1 cellular context compared by ENCODE assay signal in the genomic region with DNA sequence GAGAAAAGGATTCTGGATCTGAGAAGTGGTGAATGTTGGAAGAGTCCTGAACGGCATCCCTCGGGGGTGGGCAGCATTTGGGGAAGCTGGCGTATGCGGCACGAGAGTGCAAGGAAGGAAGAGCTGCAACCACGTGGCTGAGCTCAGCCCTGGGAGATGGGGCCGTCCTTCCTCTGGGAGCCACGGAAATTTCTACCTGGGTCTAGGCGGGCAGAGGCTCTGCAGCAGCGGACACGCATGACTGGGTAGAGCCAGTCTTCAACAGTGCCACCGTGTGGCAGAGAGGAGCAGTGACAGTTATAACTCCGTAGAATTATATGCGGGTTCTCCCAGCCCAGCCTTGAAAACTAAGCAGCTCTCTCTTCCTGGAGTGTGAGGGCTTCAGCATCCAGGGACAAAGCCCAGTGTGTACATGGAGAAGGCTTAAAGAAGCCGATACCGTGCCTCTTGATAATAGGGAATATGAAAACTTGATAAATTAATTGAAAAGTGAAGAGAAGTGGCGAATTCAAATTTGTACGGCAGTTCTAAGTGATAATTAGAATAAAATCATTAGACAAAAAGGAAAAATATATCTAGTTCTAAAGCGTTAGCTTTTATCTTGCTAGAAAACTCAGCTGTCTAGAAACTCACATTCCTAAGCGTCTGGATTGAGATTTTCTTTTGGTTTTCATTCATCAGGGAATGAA.
TF ChIP-seq lines count a peak whose summit lies in the region.

No MANE protein-coding gene starts in this region.

TF ChIP-seq in HepG2, 621 proteins besides CTCF, POLR2A, EP300 and RAD21 (continued from another document and continues in another):
- TF ChIP-seq ZBTB4 (CRISPR knock-in tag; IDR thresholded peaks at IDR 0.05; ENCODE audit: borderline replicate concordance) (no peak), ZNF780A (CRISPR knock-in tag; IDR thresholded peaks at IDR 0.05) (no peak), ZSCAN29 (CRISPR knock-in tag; conservative IDR thresholded peaks at IDR 0.05) (peak; percentile 67; the same call in 1 of the 2 replicates), ATF7 (IDR thresholded peaks at IDR 0.05) (no peak), ATF7 (CRISPR knock-in tag; IDR thresholded peaks at IDR 0.05) (no peak), ZNF350 (CRISPR knock-in tag; IDR thresholded peaks at IDR 0.05; ENCODE audit: borderline replicate concordance, low read depth) (peak; percentile 75), TSC22D2 (CRISPR knock-in tag; IDR thresholded peaks at IDR 0.05; ENCODE audit: borderline replicate concordance) (peak; percentile 94), ZMYM2 (CRISPR knock-in tag; IDR thresholded peaks at IDR 0.05) (no peak), ZUFSP (CRISPR knock-in tag; IDR thresholded peaks at IDR 0.05; ENCODE audit: borderline replicate concordance) (no peak), ARID3A (IDR thresholded peaks at IDR 0.05; ENCODE audit: low read depth, low read length) (peak; percentile 27; the same call in 1 of the 2 replicates), NKX3-1 (CRISPR knock-in tag; IDR thresholded peaks at IDR 0.05) (no peak), SATB2 (CRISPR knock-in tag; IDR thresholded peaks at IDR 0.05) (no peak), ARID2 (CRISPR knock-in tag; IDR thresholded peaks at IDR 0.05; ENCODE audit: borderline replicate concordance) (no peak), GMEB1 (CRISPR knock-in tag; IDR thresholded peaks at IDR 0.05; ENCODE audit: borderline replicate concordance) (no peak), ZNF816 (CRISPR knock-in tag; IDR thresholded peaks at IDR 0.05; ENCODE audit: borderline replicate concordance) (no peak), PCBP1 (IDR thresholded peaks at IDR 0.05; ENCODE audit: borderline replicate concordance, low read depth, low read length) (no peak), ZNF446 (CRISPR knock-in tag; IDR thresholded peaks at IDR 0.05) (no peak), SIN3B (IDR thresholded peaks at IDR 0.05; ENCODE audit: low read length) (no peak), MTA1 (CRISPR knock-in tag; IDR thresholded peaks at IDR 0.05; ENCODE audit: borderline replicate concordance) (peak; percentile 70; the same call in 1 of the 2 replicates), KAT2B (IDR thresholded peaks at IDR 0.05; ENCODE audit: borderline replicate concordance, low read depth, low read length) (no peak; the same call in 1 of the 2 replicates), NRL (CRISPR knock-in tag; IDR thresholded peaks at IDR 0.05; ENCODE audit: borderline replicate concordance) (peak; percentile 85), ZNF10 (CRISPR knock-in tag; IDR thresholded peaks at IDR 0.05; ENCODE audit: borderline replicate concordance, low read depth) (no peak), TMF1 (CRISPR knock-in tag; IDR thresholded peaks at IDR 0.05; ENCODE audit: low read depth) (no peak), NFATC3 (CRISPR knock-in tag; IDR thresholded peaks at IDR 0.05) (no peak), ZHX1 (CRISPR knock-in tag; IDR thresholded peaks at IDR 0.05; ENCODE audit: low read depth) (no peak), SPEN (CRISPR knock-in tag; IDR thresholded peaks at IDR 0.05; ENCODE audit: low read depth) (no peak), FLYWCH1 (CRISPR knock-in tag; IDR thresholded peaks at IDR 0.05) (no peak), ZNF605 (CRISPR knock-in tag; IDR thresholded peaks at IDR 0.05) (peak; percentile 62; the same call in 1 of the 2 replicates), ZNF547 (CRISPR knock-in tag; IDR thresholded peaks at IDR 0.05) (0 out of 2 replicates have a peak, but pooled peaks have one; percentile 25), NPAS2 (CRISPR knock-in tag; IDR thresholded peaks at IDR 0.05; ENCODE audit: borderline replicate concordance) (no peak), BHLHE40 (IDR thresholded peaks at IDR 0.05; ENCODE audit: low read length) (0 out of 2 replicates have a peak, but pooled peaks have one; percentile 34), IKZF1 (IDR thresholded peaks at IDR 0.05) (no peak), ZNF235 (CRISPR knock-in tag; IDR thresholded peaks at IDR 0.05; ENCODE audit: borderline replicate concordance) (no peak; the same call in 1 of the 2 replicates)
- TF ChIP-seq, protein P1, sequence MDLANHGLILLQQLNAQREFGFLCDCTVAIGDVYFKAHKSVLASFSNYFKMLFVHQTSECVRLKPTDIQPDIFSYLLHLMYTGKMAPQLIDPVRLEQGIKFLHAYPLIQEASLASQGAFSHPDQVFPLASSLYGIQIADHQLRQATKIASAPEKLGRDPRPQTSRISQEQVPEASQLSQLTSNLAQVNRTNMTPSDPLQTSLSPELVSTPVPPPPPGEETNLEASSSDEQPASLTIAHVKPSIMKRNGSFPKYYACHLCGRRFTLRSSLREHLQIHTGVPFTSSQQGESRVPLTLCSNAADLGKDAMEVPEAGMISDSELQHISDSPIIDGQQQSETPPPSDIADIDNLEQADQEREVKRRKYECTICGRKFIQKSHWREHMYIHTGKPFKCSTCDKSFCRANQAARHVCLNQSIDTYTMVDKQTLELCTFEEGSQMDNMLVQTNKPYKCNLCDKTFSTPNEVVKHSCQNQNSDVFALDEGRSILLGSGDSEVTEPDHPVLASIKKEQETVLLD (CRISPR knock-in tag; IDR thresholded peaks at IDR 0.05; ENCODE audit: low read depth) = no peak
- TF ChIP-seq, protein P2, sequence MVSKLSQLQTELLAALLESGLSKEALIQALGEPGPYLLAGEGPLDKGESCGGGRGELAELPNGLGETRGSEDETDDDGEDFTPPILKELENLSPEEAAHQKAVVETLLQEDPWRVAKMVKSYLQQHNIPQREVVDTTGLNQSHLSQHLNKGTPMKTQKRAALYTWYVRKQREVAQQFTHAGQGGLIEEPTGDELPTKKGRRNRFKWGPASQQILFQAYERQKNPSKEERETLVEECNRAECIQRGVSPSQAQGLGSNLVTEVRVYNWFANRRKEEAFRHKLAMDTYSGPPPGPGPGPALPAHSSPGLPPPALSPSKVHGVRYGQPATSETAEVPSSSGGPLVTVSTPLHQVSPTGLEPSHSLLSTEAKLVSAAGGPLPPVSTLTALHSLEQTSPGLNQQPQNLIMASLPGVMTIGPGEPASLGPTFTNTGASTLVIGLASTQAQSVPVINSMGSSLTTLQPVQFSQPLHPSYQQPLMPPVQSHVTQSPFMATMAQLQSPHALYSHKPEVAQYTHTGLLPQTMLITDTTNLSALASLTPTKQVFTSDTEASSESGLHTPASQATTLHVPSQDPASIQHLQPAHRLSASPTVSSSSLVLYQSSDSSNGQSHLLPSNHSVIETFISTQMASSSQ (IDR thresholded peaks at IDR 0.05; ENCODE audit: low read depth) = no peak
- TF ChIP-seq, protein P2 (CRISPR knock-in tag; IDR thresholded peaks at IDR 0.05; ENCODE audit: borderline replicate concordance) = no peak
- TF ChIP-seq, protein P3, sequence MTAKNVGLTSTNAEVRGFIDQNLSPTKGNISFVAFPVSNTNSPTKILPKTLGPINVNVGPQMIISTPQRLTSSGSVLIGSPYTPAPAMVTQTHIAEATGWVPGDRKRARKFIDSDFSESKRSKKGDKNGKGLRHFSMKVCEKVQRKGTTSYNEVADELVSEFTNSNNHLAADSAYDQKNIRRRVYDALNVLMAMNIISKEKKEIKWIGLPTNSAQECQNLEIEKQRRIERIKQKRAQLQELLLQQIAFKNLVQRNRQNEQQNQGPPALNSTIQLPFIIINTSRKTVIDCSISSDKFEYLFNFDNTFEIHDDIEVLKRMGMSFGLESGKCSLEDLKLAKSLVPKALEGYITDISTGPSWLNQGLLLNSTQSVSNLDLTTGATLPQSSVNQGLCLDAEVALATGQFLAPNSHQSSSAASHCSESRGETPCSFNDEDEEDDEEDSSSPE (CRISPR knock-in tag; IDR thresholded peaks at IDR 0.05) = peak; percentile 62; the same call in 1 of the 2 replicates
